In genomic region chrX:40240844-40241243, GRCh38 we compare ENCODE assay signal across 1 cellular context.
TF ChIP-seq lines count a peak whose summit lies in the region.

No MANE protein-coding gene starts in this region.

TF ChIP-seq in K562, 482 proteins besides CTCF, POLR2A, EP300 and RAD21 (continued from another document):
- TF ChIP-seq ARID4B (CRISPR knock-in tag; IDR thresholded peaks at IDR 0.05) = no peak
- TF ChIP-seq SRF (CRISPR knock-in tag; IDR thresholded peaks at IDR 0.05) = peak in 1 of 2 experiments; percentile 93; a peak in 2 of 4 replicates
- no peak for TF ChIP-seq POLR3A (IDR thresholded peaks at IDR 0.05; ENCODE audit: borderline replicate concordance, extremely low read depth, insufficient read depth, insufficient read length)
- TF ChIP-seq LARP7 (IDR thresholded peaks at IDR 0.05) = no peak
- TF ChIP-seq CEBPB (tag; IDR thresholded peaks at IDR 0.05) = peak; percentile 91; the same call in 1 of the 2 replicates
- peak; percentile 63; the same call in 1 of the 2 replicates for TF ChIP-seq SPI1 (IDR thresholded peaks at IDR 0.05; ENCODE audit: borderline replicate concordance, low read depth, low read length)
- TF ChIP-seq GATAD2B (IDR thresholded peaks at IDR 0.05; ENCODE audit: borderline replicate concordance) = no peak
- TF ChIP-seq PBX2 (CRISPR knock-in tag; IDR thresholded peaks at IDR 0.05; ENCODE audit: low read depth) = no peak
- TF ChIP-seq PBX2 (tag; conservative IDR thresholded peaks at IDR 0.05; ENCODE audit: low read depth) = peak; percentile 29; the same call in 1 of the 2 replicates
- TF ChIP-seq COPS2 (conservative IDR thresholded peaks at IDR 0.05) = no peak
- peak; percentile 47; the same call in 1 of the 2 replicates for TF ChIP-seq ARID1B (IDR thresholded peaks at IDR 0.05)
- TF ChIP-seq RCOR1 (IDR thresholded peaks at IDR 0.05; ENCODE audit: borderline replicate concordance in 1 of 2, low read depth in 2 of 2, low read length in 2 of 2) = 0 out of 4 replicates have a peak, but pooled peaks of 1 of the 2 experiments have one; percentile 26
- TF ChIP-seq GMEB1 (CRISPR knock-in tag; IDR thresholded peaks at IDR 0.05) = no peak
- 0 out of 2 replicates have a peak, but pooled peaks have one; percentile 14 for TF ChIP-seq DPF2 (IDR thresholded peaks at IDR 0.05)
- TF ChIP-seq RUNX1 (IDR thresholded peaks at IDR 0.05; ENCODE audit: low read depth) = no peak
- peak; percentile 36; the same call in 1 of the 2 replicates for TF ChIP-seq CEBPG (CRISPR knock-in tag; IDR thresholded peaks at IDR 0.05)
- TF ChIP-seq CEBPG (tag; conservative IDR thresholded peaks at IDR 0.05 in 1 of 2, IDR thresholded peaks at IDR 0.05 in 1 of 2) = peak; percentile 70 to 76
- no peak for TF ChIP-seq GTF2E2 (tag; IDR thresholded peaks at IDR 0.05)
- TF ChIP-seq TEAD4 (IDR thresholded peaks at IDR 0.05; ENCODE audit: low read length) = peak; percentile 36; the same call in 1 of the 2 replicates
- no peak for TF ChIP-seq TEAD4 (CRISPR knock-in tag; IDR thresholded peaks at IDR 0.05; ENCODE audit: borderline replicate concordance)
- TF ChIP-seq PRPF4 (IDR thresholded peaks at IDR 0.05; ENCODE audit: insufficient read depth, low read depth, low read length, poor library complexity, severe bottlenecking) = no peak
- TF ChIP-seq SRSF9 (IDR thresholded peaks at IDR 0.05; ENCODE audit: borderline replicate concordance, low read depth, low read length) = no peak
- no peak for TF ChIP-seq NR2C2 (CRISPR knock-in tag; IDR thresholded peaks at IDR 0.05)
- TF ChIP-seq NR2C2 (tag; IDR thresholded peaks at IDR 0.05) = 0 out of 2 replicates have a peak, but pooled peaks have one; percentile 30
- 0 out of 2 replicates have a peak, but pooled peaks have one; percentile 33 for TF ChIP-seq ZEB2 (IDR thresholded peaks at IDR 0.05)
- TF ChIP-seq MEIS2 (IDR thresholded peaks at IDR 0.05; ENCODE audit: partially characterized antibody) = peak; percentile 54
- peak; percentile 88 for TF ChIP-seq HMBOX1 (IDR thresholded peaks at IDR 0.05)
- peak; percentile 13; the same call in 1 of the 2 replicates for TF ChIP-seq NFE2 (IDR thresholded peaks at IDR 0.05; ENCODE audit: low read depth)
- TF ChIP-seq NFATC3 (IDR thresholded peaks at IDR 0.05) = no peak
- peak; percentile 23 for TF ChIP-seq ZFP36 (IDR thresholded peaks at IDR 0.05; ENCODE audit: low read depth, low read length, partially characterized antibody)
- no peak for TF ChIP-seq ZNF592 (IDR thresholded peaks at IDR 0.05)
- peak; percentile 21; the same call in 1 of the 2 replicates for TF ChIP-seq JUND (IDR thresholded peaks at IDR 0.05; ENCODE audit: borderline replicate concordance, low read depth, low read length)
- peak; percentile 17; the same call in 1 of the 3 replicates for TF ChIP-seq JUND (tag; IDR thresholded peaks at IDR 0.05; ENCODE audit: borderline replicate concordance, low read depth, low read length)
- TF ChIP-seq MED1 (CRISPR knock-in tag; IDR thresholded peaks at IDR 0.05; ENCODE audit: borderline replicate concordance) = no peak
- TF ChIP-seq ZNF785 (CRISPR knock-in tag; IDR thresholded peaks at IDR 0.05) = no peak
- 0 out of 2 replicates have a peak, but pooled peaks have one; percentile 16 for TF ChIP-seq SOX6 (IDR thresholded peaks at IDR 0.05)
